In genomic region chr2:29305762-29306161, GRCh38 we compare ENCODE assay signal across 33 cellular contexts.
"Had no signal": no experiment of that assay in that cellular context is flagged by ENCODE, and none has a peak within 500 bp of the region (broad histone marks: within the 10 kb centered on the region; RNA-seq: fewer than 3 reads in every experiment).

No MANE protein-coding gene starts in this region.

- H3K27me3 ChIP-seq: adrenal gland, ascending aorta, body of pancreas, brain microvascular endothelial cell, breast epithelium, cardiac muscle cell had no signal

- H3K9me3 ChIP-seq: adrenal gland, ascending aorta, body of pancreas, breast epithelium had no signal

- DNase-seq: activated effector memory CD4-positive, alpha-beta T cell treated with anti-CD3 and anti-CD28 coated beads, Interleukin-2, amount 50 U/mL, for 16 hours; activated effector memory CD4-positive, alpha-beta T cell treated with Interleukin-2 at 50 U/mL for 16 hours; activated gamma-delta T cell; activated gamma-delta T cell treated with Interleukin-2 at 50 U/mL for 16 hours; activated naive CD4-positive, alpha-beta T cell; activated naive CD4-positive, alpha-beta T cell treated with anti-CD3 and anti-CD28 coated beads for 36 hours; activated naive CD4-positive, alpha-beta T cell treated with anti-CD3 and anti-CD28 coated beads, Interleukin-2, amount 10 ng/mL, durations not matched to agents 7 days and 5 days; activated naive CD4-positive, alpha-beta T cell treated with anti-CD3 and anti-CD28 coated beads, Interleukin-2, amount 50 U/mL, for 16 hours; activated naive CD4-positive, alpha-beta T cell treated with Interleukin-2 at 50 U/mL for 16 hours; activated naive CD8-positive, alpha-beta T cell treated with anti-CD3 and anti-CD28 coated beads for 36 hours; activated naive CD8-positive, alpha-beta T cell treated with anti-CD3 and anti-CD28 coated beads, Interleukin-2, amount 10 ng/mL, durations not matched to agents 7 days and 5 days; activated naive CD8-positive, alpha-beta T cell treated with anti-CD3 and anti-CD28 coated beads, Interleukin-2, amount 50 U/mL, for 24 hours; activated T-cell treated with anti-CD3 and anti-CD28 coated beads, Interleukin-2, amount 50 U/mL, for 1 hour; activated T-cell treated with anti-CD3 and anti-CD28 coated beads, Interleukin-2, amount 50 U/mL, for 24 hours; activated T-cell treated with anti-CD3 and anti-CD28 coated beads, Interleukin-2, amount 50 U/mL, for 4 hours; activated T-cell treated with anti-CD3 and anti-CD28 coated beads, Interleukin-2, amount 50 U/mL, for 48 hours; activated T-cell treated with anti-CD3 and anti-CD28 coated beads, Interleukin-2, amount 50 U/mL, for 72 hours; adrenal gland; amniotic stem cell; amygdala; anterior cingulate cortex; aorta; body of pancreas; brain microvascular endothelial cell; central memory CD4-positive, alpha-beta T cell; cerebellar nuclear complex had no signal

- ATAC-seq: activated naive CD4-positive, alpha-beta T cell treated with anti-CD3 and anti-CD28 coated beads, Interleukin-2, amount 50 U/mL, for 72 hours; activated naive CD8-positive, alpha-beta T cell treated with anti-CD3 and anti-CD28 coated beads, Interleukin-2, amount 50 U/mL, for 24 hours; activated T-cell treated with anti-CD3 and anti-CD28 coated beads, Interleukin-2, amount 50 U/mL, for 4 hours; activated T-cell treated with anti-CD3 and anti-CD28 coated beads, Interleukin-2, amount 50 U/mL, for 72 hours; activated T-helper 17 cell treated with anti-CD3 and anti-CD28 coated beads, Interleukin-2, amount 50 U/mL, for 72 hours; body of pancreas had no signal

- H3K4me1 ChIP-seq: ascending aorta, breast epithelium had no signal

- H3K27ac ChIP-seq: adrenal gland, ascending aorta, body of pancreas, brain microvascular endothelial cell, breast epithelium, cardiac muscle cell had no signal

- H3K4me3 ChIP-seq: adrenal gland, ascending aorta, body of pancreas, breast epithelium, cardiac muscle cell had no signal

- H3K36me3 ChIP-seq: adrenal gland, ascending aorta, brain microvascular endothelial cell, breast epithelium, cardiac muscle cell had no signal

- FAIRE-seq: astrocyte, bronchial epithelial cell had no signal
